ENCODE assay signal across 12 cellular contexts in genomic region chr11:110858556-110858921, GRCh38.
A peak's percentile ranks its signal among the peaks of the same experiment; 100 is the strongest.
DNase-seq lines count a peak whose midpoint lies in the region; ATAC-seq and TF ChIP-seq lines count a peak whose summit lies in the region.
"Had no signal": no experiment of that assay in that cellular context is flagged by ENCODE, and none has a peak within 500 bp of the region (broad histone marks: within the 10 kb centered on the region; RNA-seq: fewer than 3 reads in every experiment).

No MANE protein-coding gene starts in this region.

- H2AFZ ChIP-seq in IMR-90 (replicated peaks; ENCODE audit: low read length, poor library complexity) = peak overlapping the region; percentile 12

- POLR2A ChIA-PET in IMR-90 (lab: Charles Lee; ENCODE audit: unreplicated experiment) = no interaction called here

- no peak overlapping the region for H3K9ac ChIP-seq in IMR-90 (ENCODE audit: low read depth, low read length)

- dilution Hi-C loops in IMR-90 (cut with HindIII; ENCODE audit: low sequenced_read_pairs, unreplicated experiment) = no loop called here

- no peaks in the 10 kb centered on the region for H3K79me1 ChIP-seq in IMR-90 (ENCODE audit: low read depth in 1 of 2, low read length in 2 of 2)

- ATAC-seq in GM21381 (IDR thresholded peaks at IDR 0.05; ENCODE audit: unreplicated experiment) = peak; percentile 47
- ATAC-seq in IMR-90 (ENCODE audit: low read depth) = no peak
- no peak for ATAC-seq in GM19455 (IDR thresholded peaks at IDR 0.05; ENCODE audit: unreplicated experiment)
- no peak for ATAC-seq in HG03439 (IDR thresholded peaks at IDR 0.05; ENCODE audit: unreplicated experiment)
- ATAC-seq: activated T-cell treated with anti-CD3 and anti-CD28 coated beads, Interleukin-2, amount 50 U/mL, for 4 hours had no signal

- 100% methylated on average over 1 of the region's 4 CpGs; no CpG with 5 or more reads in 1 of the 2 experiments for WGBS in IMR-90 (ENCODE audit: extremely low coverage in 2 of 2, insufficient read length in 1 of 2), 2 experiments
- 35 to 40% methylated on average over 4 of the region's 4 CpGs for WGBS in testis, 2 donors

- H3K9me3 ChIP-seq in IMR-90 (ENCODE audit: control insufficient read depth, insufficient read depth, low read length) (no peaks in the 10 kb centered on the region), left ventricle myocardium inferior (replicated peaks) (no peaks in the 10 kb centered on the region), testis (no peaks in the 10 kb centered on the region)

- H3K23ac ChIP-seq in IMR-90 (ENCODE audit: low read depth, low read length) = no peak overlapping the region

- 0 out of 2 replicates have a peak, but pooled peaks cover 5% of the 10 kb centered on the region for H3K9me1 ChIP-seq in IMR-90 (ENCODE audit: insufficient read depth, low read length)

- 0 out of 2 replicates have a peak overlapping the region, but pooled peaks have one; percentile 29 for H2AK5ac ChIP-seq in IMR-90 (ENCODE audit: low read depth, low read length)

- peak overlapping the region; percentile 59 for H2BK20ac ChIP-seq in IMR-90 (ENCODE audit: low read depth, low read length)

- H4K8ac ChIP-seq in IMR-90 (ENCODE audit: low read depth in 2 of 2, low read length in 2 of 2) = no peak overlapping the region

- TF ChIP-seq CTCF in IMR-90 (conservative IDR thresholded peaks at IDR 0.05; ENCODE audit: low read depth, low read length) (no peak), left ventricle myocardium inferior (IDR thresholded peaks at IDR 0.05; ENCODE audit: borderline replicate concordance) (no peak), testis (IDR thresholded peaks at IDR 0.05) (no peak)

- TF ChIP-seq POLR2A in IMR-90 (IDR thresholded peaks at IDR 0.05; ENCODE audit: low read depth, low read length) = no peak
- no peak for TF ChIP-seq POLR2A in testis (IDR thresholded peaks at IDR 0.05)

- H3K36me3 ChIP-seq in IMR-90 (ENCODE audit: control insufficient read depth, insufficient read depth, low read length) = no peaks in the 10 kb centered on the region
- no peaks in the 10 kb centered on the region for H3K36me3 ChIP-seq in left ventricle myocardium inferior
- no peaks in the 10 kb centered on the region for H3K36me3 ChIP-seq in testis (ENCODE audit: low read depth, missing control alignments)

- no peak for TF ChIP-seq RAD21 in IMR-90 (IDR thresholded peaks at IDR 0.05; ENCODE audit: low read length)

- H3K18ac ChIP-seq in IMR-90 (ENCODE audit: low read depth, low read length) = peak overlapping the region; percentile 10; the same call in 1 of the 2 replicates

- no peak overlapping the region for H2BK5ac ChIP-seq in IMR-90 (ENCODE audit: low read depth, low read length, poor library complexity, severe bottlenecking)

- CTCF ChIA-PET in IMR-90 (lab: Yijun Ruan, JAX) = interaction anchor here (1.2 kb wide), 1 partner anchor 17 kb away, joined by 3 read pairs; no protein-coding TSS in a partner anchor

- H3K4me1 ChIP-seq in IMR-90 (ENCODE audit: control insufficient read depth, insufficient read depth, low read length) = peaks cover 13% of the 10 kb centered on the region
- peaks cover 4% of the 10 kb centered on the region for H3K4me1 ChIP-seq in left ventricle myocardium inferior
- H3K4me1 ChIP-seq in testis = no peaks in the 10 kb centered on the region

- H2BK120ac ChIP-seq in IMR-90 (ENCODE audit: low read depth, low read length) = no peak overlapping the region; the same call in 1 of the 2 replicates

- H3K56ac ChIP-seq in IMR-90 (ENCODE audit: extremely low read depth, insufficient read depth, low read length) = no peak overlapping the region

- DNase-seq in IMR-90 (no peak), left ventricle myocardium inferior (peak; percentile 57), testis (peak; percentile 40), NCI-H1417 (lab: John Stamatoyannopoulos, UW) (no peak)
- DNase-seq in stimulated activated CD4-positive, alpha-beta T cell treated with anti-CD3 and anti-CD28 coated beads, Interleukin-4, amount 100 ng/mL, for 4 hours = no peak
- DNase-seq: activated T-cell treated with anti-CD3 and anti-CD28 coated beads, Interleukin-2, amount 50 U/mL, for 4 hours; GOT3; NK-92 treated with Interleukin-12 subunit alpha and Interleukin-12 subunit beta, amount 100 ng/mL, for 24 hours; stimulated activated CD4-positive, alpha-beta T cell treated with anti-CD3 and anti-CD28 coated beads, Interleukin-2, amount 100 ng/mL, for 48 hours had no signal

- no peaks in the 10 kb centered on the region for H4K20me1 ChIP-seq in IMR-90 (ENCODE audit: insufficient read depth, low read length)

- no peak overlapping the region for H3K4me2 ChIP-seq in IMR-90 (ENCODE audit: low read depth, low read length)

- H2BK15ac ChIP-seq in IMR-90 (ENCODE audit: low read depth, low read length) = 0 out of 3 replicates have a peak overlapping the region, but pooled peaks have one; percentile 5

- peak overlapping the region; percentile 12; the same call in 1 of the 2 replicates for H3K4ac ChIP-seq in IMR-90 (ENCODE audit: low read depth, low read length)

- peak overlapping the region; percentile 5; the same call in 1 of the 2 replicates for H4K91ac ChIP-seq in IMR-90 (ENCODE audit: insufficient read depth, low read depth, low read length)

- H3K27ac ChIP-seq in IMR-90 (ENCODE audit: insufficient read depth, low read length) = peak overlapping the region; percentile 36; the same call in 1 of the 2 replicates
- peak overlapping the region; percentile 36 for H3K27ac ChIP-seq in left ventricle myocardium inferior (replicated peaks)
- no peak overlapping the region for H3K27ac ChIP-seq in testis

- BruUV-seq in IMR-90 (replicated peaks; lab: Mats Ljungman, UMichigan) = no TSS peak

- H3K27me3 ChIP-seq in IMR-90 (ENCODE audit: control insufficient read depth, insufficient read depth, low read length) (no peaks in the 10 kb centered on the region; the same call in 1 of the 2 replicates), left ventricle myocardium inferior (ENCODE audit: low read depth) (peaks cover 8% of the 10 kb centered on the region), testis (no peaks in the 10 kb centered on the region)

- H2AK9ac ChIP-seq in IMR-90 (replicated peaks; ENCODE audit: low read depth, low read length, poor library complexity) = peak overlapping the region; percentile 29

- no peak overlapping the region for H3K4me3 ChIP-seq in IMR-90 (ENCODE audit: insufficient read depth, low read depth, low read length)
- no peak overlapping the region for H3K4me3 ChIP-seq in left ventricle myocardium inferior
- no peak overlapping the region for H3K4me3 ChIP-seq in testis

- H3K14ac ChIP-seq in IMR-90 (replicated peaks; ENCODE audit: low read depth, low read length) = peak overlapping the region; percentile 10; the same call in 1 of the 2 replicates

- in situ Hi-C loops in IMR-90 (cut with MboI; ENCODE audit: low sequenced_read_pairs) = no loop called here

- intact Hi-C loops in IMR-90 (cut with micrococcal nuclease) (loop anchor here (5.0 to 10.0 kb wide), 2 partner anchors 144 to 374 kb away; partner anchors contain the start of gene ARHGAP20), left ventricle myocardium inferior (cut with micrococcal nuclease) (no loop called here), testis (cut with DNase I; ENCODE audit: low total_unique reads) (no loop called here)

- H4K5ac ChIP-seq in IMR-90 (ENCODE audit: low read depth, low read length) = no peak overlapping the region; the same call in 1 of the 2 replicates

TF ChIP-seq in IMR-90, 13 proteins besides CTCF, POLR2A, EP300 and RAD21:
- no peak for TF ChIP-seq CEBPB (IDR thresholded peaks at IDR 0.05; ENCODE audit: low read depth, low read length)
- TF ChIP-seq SMC3 (IDR thresholded peaks at IDR 0.05; ENCODE audit: low read depth, low read length) = no peak
- TF ChIP-seq MXI1 (IDR thresholded peaks at IDR 0.05; ENCODE audit: borderline replicate concordance, low read depth, low read length) = no peak
- no peak for TF ChIP-seq NFE2L2 (IDR thresholded peaks at IDR 0.05; ENCODE audit: low read depth, low read length)
- no peak for TF ChIP-seq RFX5 (IDR thresholded peaks at IDR 0.05; ENCODE audit: low read depth, low read length)
- no peak for TF ChIP-seq USF2 (IDR thresholded peaks at IDR 0.05; ENCODE audit: low read depth, low read length)
- no peak for TF ChIP-seq CHD1 (IDR thresholded peaks at IDR 0.05; ENCODE audit: low read depth, low read length)
- no peak for TF ChIP-seq BHLHE40 (IDR thresholded peaks at IDR 0.05; ENCODE audit: low read depth, low read length)
- no peak for TF ChIP-seq MAFK (IDR thresholded peaks at IDR 0.05; ENCODE audit: low read depth, low read length)
- TF ChIP-seq FOS (IDR thresholded peaks at IDR 0.05; ENCODE audit: low read depth, low read length) = no peak
- no peak for TF ChIP-seq MAZ (IDR thresholded peaks at IDR 0.05; ENCODE audit: borderline replicate concordance, low read depth, low read length)

Comparison
In these comparisons a context has a peak if more than half of its experiments do, and no peak if none do; other contexts are left out.
1. DNase-seq: peak in left ventricle myocardium inferior (single experiment) and testis (single experiment); none in IMR-90 (single experiment), stimulated activated CD4-positive, alpha-beta T cell treated with anti-CD3 and anti-CD28 coated beads, Interleukin-4, amount 100 ng/mL, for 4 hours (0 of 2) and NCI-H1417 (0 of 3).
2. H3K27ac ChIP-seq: peak in IMR-90 (single experiment) and left ventricle myocardium inferior (single experiment); none in testis (0 of 2).